9 cellular contexts compared by ENCODE assay signal in the genomic region with DNA sequence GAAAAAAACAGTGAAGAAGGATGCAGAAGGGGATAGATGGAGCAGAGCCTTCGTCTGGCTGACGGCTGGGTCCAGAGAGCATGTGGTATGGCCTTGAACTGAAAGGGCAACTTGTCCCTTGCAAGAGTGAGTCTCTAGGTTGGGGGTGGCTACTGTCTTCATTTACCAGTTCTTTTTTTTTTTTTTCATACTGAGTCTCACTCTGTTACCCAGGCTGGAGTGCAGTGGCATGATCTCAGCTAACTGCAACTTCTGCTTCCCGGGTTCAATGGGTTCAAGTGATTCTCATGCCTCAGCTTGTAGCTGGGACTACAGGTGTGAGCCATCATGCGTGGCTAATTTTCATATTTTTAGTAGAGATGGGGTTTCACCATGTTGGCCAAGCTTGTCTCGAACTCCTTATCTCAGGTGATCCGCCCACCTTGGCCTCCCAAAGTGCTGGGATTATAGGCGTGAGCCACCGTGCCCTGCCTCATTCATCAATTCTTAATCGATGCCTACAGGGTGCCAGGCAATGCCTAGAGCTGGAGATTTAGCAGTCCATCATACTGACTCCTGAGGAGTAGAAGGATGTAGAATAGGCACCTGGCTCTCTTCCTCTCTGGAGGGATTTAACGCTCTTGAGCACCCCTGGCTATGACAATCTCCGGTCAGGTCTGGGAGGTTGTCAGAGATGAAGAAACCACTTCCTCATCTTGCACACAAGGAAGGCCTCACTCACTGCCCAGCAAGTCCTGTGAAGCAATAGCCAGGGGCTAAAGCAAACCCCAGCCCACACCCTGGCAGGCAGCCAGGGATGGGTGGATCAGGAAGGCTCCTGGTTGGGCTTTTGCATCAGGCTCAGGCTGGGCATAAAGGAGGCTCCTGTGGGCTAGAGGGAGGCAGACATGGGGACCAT. TPM values are rescaled to one million over a fixed set of nuclear protein-coding genes. Genes with fewer than 3 reads are reported as not detected.
DNase-seq lines count a peak whose midpoint lies in the region; ATAC-seq and TF ChIP-seq lines count a peak whose summit lies in the region.
"Had no signal": no experiment of that assay in that cellular context is flagged by ENCODE, and none has a peak within 500 bp of the region (broad histone marks: within the 10 kb centered on the region; RNA-seq: fewer than 3 reads in every experiment).

A gene with protein sequence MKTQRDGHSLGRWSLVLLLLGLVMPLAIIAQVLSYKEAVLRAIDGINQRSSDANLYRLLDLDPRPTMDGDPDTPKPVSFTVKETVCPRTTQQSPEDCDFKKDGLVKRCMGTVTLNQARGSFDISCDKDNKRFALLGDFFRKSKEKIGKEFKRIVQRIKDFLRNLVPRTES (plus strand): TSS at position 880 of the 898 bp plus-strand sequence. CDS start 17 bp downstream, at position 897.

- no peaks in the 10 kb centered on the region for H3K36me3 ChIP-seq in colonic mucosa

- H3K9me3 Mint-ChIP-seq in natural killer cell (no peaks in the 10 kb centered on the region), progenitor cell of endocrine pancreas (ENCODE audit: low read depth) (no peaks in the 10 kb centered on the region)
- H3K9me3 Mint-ChIP-seq: central memory CD8-positive, alpha-beta T cell had no signal

- no peaks in the 10 kb centered on the region for H3K9me3 ChIP-seq in colonic mucosa

- peak; percentile 65 for ATAC-seq in GM21529 (IDR thresholded peaks at IDR 0.05; ENCODE audit: unreplicated experiment)
- peak in 2 of 3 donors; percentile 35 to 78 for ATAC-seq in natural killer cell
- ATAC-seq in activated CD4-positive, CD25-positive, alpha-beta regulatory T cell treated with anti-CD3 and anti-CD28 coated beads, Interleukin-2, amount 50 U/mL, for 24 hours = no peak

- H3K9ac ChIP-seq in colonic mucosa (ENCODE audit: low read depth in 2 of 2, low read length in 2 of 2) = no peak within 1 kb of the TSS

- H3K27me3 Mint-ChIP-seq in natural killer cell (ENCODE audit: low read depth in 2 of 2) (no peaks in the 10 kb centered on the region), progenitor cell of endocrine pancreas (peaks cover 13% of the 10 kb centered on the region)

- H3K27ac Mint-ChIP-seq in natural killer cell = peak within 1 kb of the TSS in 1 of 2 donors; percentile 36
- H3K27ac Mint-ChIP-seq in progenitor cell of endocrine pancreas = no peak within 1 kb of the TSS

- no peak within 1 kb of the TSS for H3K4me3 ChIP-seq in colonic mucosa

- intact Hi-C loops in colonic mucosa (cut with DNase I) (no loop called here), natural killer cell (cut with micrococcal nuclease) (no loop called here)

- DNase-seq in EL (peak; percentile 78), NAMALWA (ENCODE audit: low spot score) (peak; percentile 39), colonic mucosa (peak; percentile 34), natural killer cell (no peak), amniotic stem cell (lab: John Stamatoyannopoulos, UW) (no peak), progenitor cell of endocrine pancreas (ENCODE audit: low spot score, unreplicated experiment) (no peak)

- H3K4me1 ChIP-seq in colonic mucosa = no peaks in the 10 kb centered on the region

- H3K27ac ChIP-seq in colonic mucosa = no peak within 1 kb of the TSS

- peaks cover 4 to 5% of the 10 kb centered on the region in 2 donors for H3K4me1 Mint-ChIP-seq in natural killer cell
- no peaks in the 10 kb centered on the region for H3K4me1 Mint-ChIP-seq in progenitor cell of endocrine pancreas (ENCODE audit: low read depth)

- H3K36me3 Mint-ChIP-seq in natural killer cell (no peaks in the 10 kb centered on the region), progenitor cell of endocrine pancreas (ENCODE audit: insufficient read depth) (no peaks in the 10 kb centered on the region)

- TF ChIP-seq CTCF in colonic mucosa (IDR thresholded peaks at IDR 0.05) = no peak
- TF ChIP-seq CTCF in natural killer cell (IDR thresholded peaks at IDR 0.05) = no peak
- TF ChIP-seq CTCF in progenitor cell of endocrine pancreas (IDR thresholded peaks at IDR 0.05; ENCODE audit: unreplicated experiment) = no peak

- H3K4me3 Mint-ChIP-seq in natural killer cell = no peak within 1 kb of the TSS
- no peak within 1 kb of the TSS for H3K4me3 Mint-ChIP-seq in progenitor cell of endocrine pancreas (ENCODE audit: low read depth)
- H3K4me3 Mint-ChIP-seq: central memory CD8-positive, alpha-beta T cell had no signal

- no peaks in the 10 kb centered on the region for H3K27me3 ChIP-seq in colonic mucosa

RNA-seq across cellular contexts. Expression of the gene that starts here (rescaled TPM):
- total RNA-seq in colonic mucosa = not detected
- total RNA-seq in natural killer cell = not detected
- total RNA-seq in progenitor cell of endocrine pancreas = not detected in 2 replicates

Comparison
In these comparisons a context has a peak if more than half of its experiments do, and no peak if none do; other contexts are left out.
1. Peak in DNase-seq in colonic mucosa; RNA of the gene not detected or under 1 TPM.
2. Peak in ATAC-seq in natural killer cell; RNA of the gene not detected or under 1 TPM.
3. DNase-seq: peak in EL (single experiment) and NAMALWA (single experiment); none in natural killer cell (single experiment), amniotic stem cell (single experiment) and progenitor cell of endocrine pancreas (single experiment).